In genomic region chr18:57438669-57439616, GRCh38 we compare ENCODE assay signal across 8 cellular contexts. TPM values are rescaled to one million over a fixed set of nuclear protein-coding genes. Genes with fewer than 3 reads are reported as not detected.
DNase-seq lines count a peak whose midpoint lies in the region; ATAC-seq and TF ChIP-seq lines count a peak whose summit lies in the region.

No MANE protein-coding gene starts in this region.

- no peaks in the 10 kb centered on the region for H3K27me3 ChIP-seq in KMS-11 (ENCODE audit: insufficient read depth, low read depth)

- H3K27me3 Mint-ChIP-seq in activated CD4-positive, alpha-beta memory T cell treated with anti-CD3 and anti-CD28 coated beads for 36 hours, result peaks cover 83% of the 10 kb centered on the region
- peaks cover 44 to 88% (median 70%) of the 10 kb centered on the region in 5 donors for H3K27me3 Mint-ChIP-seq in naive thymus-derived CD8-positive, alpha-beta T cell

- no peaks in the 10 kb centered on the region; the same call in 1 of the 2 replicates for H4K20me1 ChIP-seq in KMS-11 (ENCODE audit: insufficient read depth)

- CTCF ChIA-PET in activated CD4-positive, alpha-beta memory T cell treated with anti-CD3 and anti-CD28 coated beads for 36 hours (lab: Charles Lee), result interaction anchor here (0.7 to 1.4 kb wide), 7 partner anchors 9 to 735 kb away, joined by 3 to 4 read pairs (median 3); no protein-coding TSS in a partner anchor

- H3K9me3 Mint-ChIP-seq in activated CD4-positive, alpha-beta memory T cell treated with anti-CD3 and anti-CD28 coated beads for 36 hours, result no peaks in the 10 kb centered on the region
- peaks cover 0 to 10% (median 0%) of the 10 kb centered on the region in 9 donors for H3K9me3 Mint-ChIP-seq in naive thymus-derived CD8-positive, alpha-beta T cell

- H3K4me2 ChIP-seq in KMS-11, result peak overlapping the region; percentile 64

- no peak overlapping the region for H3K4me3 Mint-ChIP-seq in activated CD4-positive, alpha-beta memory T cell treated with anti-CD3 and anti-CD28 coated beads for 36 hours
- peak overlapping the region; percentile 33 to 78 (median 54) for H3K4me3 Mint-ChIP-seq in naive thymus-derived CD8-positive, alpha-beta T cell

- peaks cover 67% of the 10 kb centered on the region for H3K79me2 ChIP-seq in KMS-11 (ENCODE audit: insufficient read depth, low read depth)

- DNase-seq in activated CD4-positive, alpha-beta memory T cell treated with anti-CD3 and anti-CD28 coated beads for 36 hours, result peak; percentile 20
- DNase-seq in naive thymus-derived CD8-positive, alpha-beta T cell, result no peak
- DNase-seq in AG08396 (ENCODE audit: low spot score), result no peak
- no peak for DNase-seq in HCEC 1CT
- DNase-seq in pons (ENCODE audit: low spot score), result no peak

- peaks cover 10% of the 10 kb centered on the region for H3K36me3 Mint-ChIP-seq in activated CD4-positive, alpha-beta memory T cell treated with anti-CD3 and anti-CD28 coated beads for 36 hours
- peaks cover 0 to 6% (median 4%) of the 10 kb centered on the region in 3 donors for H3K36me3 Mint-ChIP-seq in naive thymus-derived CD8-positive, alpha-beta T cell

- peak overlapping the region; percentile 51; the same call in 1 of the 2 replicates for H3K9ac ChIP-seq in ES-I3 (ENCODE audit: low read depth, low read length)
- peak overlapping the region; percentile 31; the same call in 1 of the 2 replicates for H3K9ac ChIP-seq in KMS-11

- intact Hi-C loops in activated CD4-positive, alpha-beta memory T cell treated with anti-CD3 and anti-CD28 coated beads for 36 hours (cut with micrococcal nuclease), result loop anchor here (1.0 to 10.0 kb wide), 6 partner anchors 10 to 1836 kb away; partner anchors contain the start of genes RAX, ST8SIA3 and WDR7

- H3K9me3 ChIP-seq in ES-I3 (ENCODE audit: control insufficient read depth, insufficient read depth, low read length), result no peaks in the 10 kb centered on the region

- POLR2A ChIA-PET in activated CD4-positive, alpha-beta memory T cell treated with anti-CD3 and anti-CD28 coated beads for 36 hours (lab: Charles Lee), result no interaction called here
- POLR2A ChIA-PET in naive thymus-derived CD8-positive, alpha-beta T cell (lab: Charles Lee), result no interaction called here

- H3K36me3 ChIP-seq in ES-I3 (ENCODE audit: insufficient read depth, low read length) (no peaks in the 10 kb centered on the region), KMS-11 (ENCODE audit: insufficient read depth) (peaks cover 8% of the 10 kb centered on the region; the same call in 1 of the 2 replicates)

- no peak for ATAC-seq in naive thymus-derived CD8-positive, alpha-beta T cell
- ATAC-seq in HG03108 (IDR thresholded peaks at IDR 0.05; ENCODE audit: unreplicated experiment), result no peak

- H3K4me3 ChIP-seq in KMS-11 (IDR thresholded peaks at IDR 0.05; ENCODE audit: insufficient read depth, low read depth, low read length), result no peak overlapping the region

- no peak for TF ChIP-seq CTCF in KMS-11 (conservative IDR thresholded peaks at IDR 0.05; ENCODE audit: low read depth, low read length)

- no peak overlapping the region for H3K27ac Mint-ChIP-seq in activated CD4-positive, alpha-beta memory T cell treated with anti-CD3 and anti-CD28 coated beads for 36 hours
- no peak overlapping the region for H3K27ac Mint-ChIP-seq in naive thymus-derived CD8-positive, alpha-beta T cell

- H3K4me1 ChIP-seq in ES-I3 (ENCODE audit: insufficient read depth, low read length) (no peaks in the 10 kb centered on the region), KMS-11 (ENCODE audit: low read depth, poor library complexity, severe bottlenecking) (peaks cover 37% of the 10 kb centered on the region)

- peaks cover 52% of the 10 kb centered on the region for H3K4me1 Mint-ChIP-seq in activated CD4-positive, alpha-beta memory T cell treated with anti-CD3 and anti-CD28 coated beads for 36 hours (ENCODE audit: low read depth)
- H3K4me1 Mint-ChIP-seq in naive thymus-derived CD8-positive, alpha-beta T cell, result peaks cover 26 to 65% (median 50%) of the 10 kb centered on the region in 4 donors

- no peak overlapping the region for H2AFZ ChIP-seq in KMS-11 (ENCODE audit: low read depth)

- H3K27ac ChIP-seq in KMS-11, result no peak overlapping the region

RNA-seq across cellular contexts. Expression of gene ONECUT2, which starts 3.8 kb away (rescaled TPM):
- under 1 TPM in 1 of 2 experiments, not detected in 1; 0.02 TPM for total RNA-seq in activated CD4-positive, alpha-beta memory T cell treated with anti-CD3 and anti-CD28 coated beads for 36 hours
- not detected for total RNA-seq in naive thymus-derived CD8-positive, alpha-beta T cell
- not detected for polyA plus RNA-seq in naive thymus-derived CD8-positive, alpha-beta T cell
